20 cellular contexts compared by ENCODE assay signal in genomic region chr5:162256711-162257110, GRCh38.
A peak's percentile ranks its signal among the peaks of the same experiment; 100 is the strongest.
DNase-seq lines count a peak whose midpoint lies in the region; ATAC-seq, FAIRE-seq and TF ChIP-seq lines count a peak whose summit lies in the region.
"Had no signal": no experiment of that assay in that cellular context is flagged by ENCODE, and none has a peak within 500 bp of the region (broad histone marks: within the 10 kb centered on the region; RNA-seq: fewer than 3 reads in every experiment).

No MANE protein-coding gene starts in this region.

- no peaks in the 10 kb centered on the region for H3K36me3 Mint-ChIP-seq in activated CD8-positive, alpha-beta T cell treated with anti-CD3 and anti-CD28 coated beads, Interleukin-2, amount 10 ng/mL, durations not matched to agents 7 days and 5 days (ENCODE audit: low read depth)
- H3K36me3 Mint-ChIP-seq: CD14-positive monocyte; CD4-positive, alpha-beta memory T cell; IgD-negative memory B cell had no signal

- no peak overlapping the region for H3K23ac ChIP-seq in H1 (ENCODE audit: insufficient read length)

- no peaks in the 10 kb centered on the region for H3K23me2 ChIP-seq in H1 (ENCODE audit: low read depth, low read length)

- H3K4me2 ChIP-seq in H1 (ENCODE audit: insufficient read depth in 1 of 2, low read depth in 2 of 2, low read length in 2 of 2) = no peak overlapping the region
- H3K4me2 ChIP-seq: BLaER1 had no signal

- H2BK120ac ChIP-seq in H1 (replicated peaks; ENCODE audit: low read depth, low read length) = no peak overlapping the region

- H2AFZ ChIP-seq in H1 (ENCODE audit: low read length) = no peak overlapping the region

- no peaks in the 10 kb centered on the region for H4K20me1 ChIP-seq in H1 (replicated peaks in 1 of 2; ENCODE audit: control insufficient read depth in 1 of 2, insufficient read depth in 2 of 2, low read length in 2 of 2)
- H4K20me1 ChIP-seq: BLaER1 had no signal

- FAIRE-seq in H1 (lab: Jason Lieb, UNC) = no peak
- FAIRE-seq: GM12892, GM18507, HepG2 had no signal

- no peak overlapping the region for H2BK15ac ChIP-seq in H1 (ENCODE audit: low read length)

- TF ChIP-seq POLR2A in H1 (IDR thresholded peaks at IDR 0.05; ENCODE audit: control extremely low read depth in 1 of 2, low read depth in 2 of 2, low read length in 2 of 2) = no peak

- DNase-seq in Caki2 (ENCODE audit: low read depth) (peak; percentile 19), H1 (ENCODE audit: low read depth in 1 of 2, low spot score in 2 of 2) (no peak), kidney tubule cell (ENCODE audit: low spot score) (peak; percentile 72), renal cortical epithelial cell (ENCODE audit: low read depth) (peak; percentile 2), DMS79 treated with DMSO at 0.1 percent for 48 hours (lab: John Stamatoyannopoulos, UW) (no peak), NCI-H1436 treated with DMSO at 0.1 percent for 48 hours (lab: John Stamatoyannopoulos, UW) (no peak)
- DNase-seq in activated CD8-positive, alpha-beta T cell treated with anti-CD3 and anti-CD28 coated beads, Interleukin-2, amount 10 ng/mL, durations not matched to agents 7 days and 5 days = no peak
- DNase-seq: 8988T; CD4-positive, alpha-beta memory T cell; DMS 273 treated with DMSO at 0.1 percent for 48 hours; DMS53; GDM1; GOT3; H9 had no signal

- in situ Hi-C loops in Caki2 (cut with HindIII; ENCODE audit: low pct_unique_long_range_greater_than_20kb, low sequenced_read_pairs) = no loop called here

- no peaks in the 10 kb centered on the region for H3K27me3 ChIP-seq in H1 (replicated peaks in 1 of 4; ENCODE audit: control insufficient read depth in 3 of 4, extremely low read depth in 1 of 4, insufficient read depth in 3 of 4, low read length in 3 of 4)
- H3K27me3 ChIP-seq: BLaER1 had no signal

- peaks cover 4% of the 10 kb centered on the region for H3K9me3 Mint-ChIP-seq in activated CD8-positive, alpha-beta T cell treated with anti-CD3 and anti-CD28 coated beads, Interleukin-2, amount 10 ng/mL, durations not matched to agents 7 days and 5 days (ENCODE audit: insufficient read depth)
- H3K9me3 Mint-ChIP-seq: H9 had no signal

- no peaks in the 10 kb centered on the region for H3K79me1 ChIP-seq in H1 (ENCODE audit: low read depth, low read length)

- H4K5ac ChIP-seq in H1 (ENCODE audit: insufficient read length, low read depth, low read length) = no peak overlapping the region

- no peak overlapping the region for H2BK12ac ChIP-seq in H1 (ENCODE audit: low read depth, low read length)

- H3K27me3 Mint-ChIP-seq in activated CD8-positive, alpha-beta T cell treated with anti-CD3 and anti-CD28 coated beads, Interleukin-2, amount 10 ng/mL, durations not matched to agents 7 days and 5 days (ENCODE audit: low read depth) = no peaks in the 10 kb centered on the region
- H3K27me3 Mint-ChIP-seq: CD4-positive, alpha-beta memory T cell; IgD-negative memory B cell had no signal

- 100% methylated on average over 1 of the region's 1 CpG; no CpG with 5 or more reads in 1 of the 2 experiments for WGBS in H1 (ENCODE audit: extremely low coverage in 1 of 2, insufficient coverage in 1 of 2, insufficient read length in 1 of 2, insufficient replicate concordance in 2 of 2, low coverage in 1 of 2, low lambda C conversion rate in 2 of 2, missing lambda C conversion rate in 1 of 2), 2 experiments

- H3K14ac ChIP-seq in H1 (ENCODE audit: insufficient read length) = no peak overlapping the region

- no peak overlapping the region; the same call in 1 of the 2 replicates for H2BK20ac ChIP-seq in H1 (ENCODE audit: low read length)

- TF ChIP-seq CTCF in H1 (IDR thresholded peaks at IDR 0.05; ENCODE audit: control extremely low read depth in 1 of 3, insufficient read depth in 1 of 3, low read depth in 1 of 3, low read length in 3 of 3) = no peak

- H3K27ac Mint-ChIP-seq in activated CD8-positive, alpha-beta T cell treated with anti-CD3 and anti-CD28 coated beads, Interleukin-2, amount 10 ng/mL, durations not matched to agents 7 days and 5 days = no peak overlapping the region
- H3K27ac Mint-ChIP-seq: CD14-positive monocyte; CD4-positive, alpha-beta memory T cell; IgD-negative memory B cell had no signal

- no peak for TF ChIP-seq EP300 in H1 (IDR thresholded peaks at IDR 0.05; ENCODE audit: borderline replicate concordance in 1 of 2, low read depth in 2 of 2, low read length in 2 of 2)

- no peak overlapping the region for H3K27ac ChIP-seq in H1 (ENCODE audit: low read depth, low read length)
- H3K27ac ChIP-seq: BLaER1 had no signal

- H3K4me1 ChIP-seq in H1 (replicated peaks in 1 of 4; ENCODE audit: control insufficient read depth in 3 of 4, insufficient read depth in 4 of 4, low read length in 3 of 4) = no peaks in the 10 kb centered on the region
- H3K4me1 ChIP-seq: BLaER1 had no signal

- no peak overlapping the region for H3K4me3 ChIP-seq in H1 (ENCODE audit: extremely low read depth in 1 of 4, insufficient read depth in 2 of 4, low read depth in 3 of 4, low read length in 4 of 4)
- H3K4me3 ChIP-seq: BLaER1 had no signal

- no peak overlapping the region for H4K8ac ChIP-seq in H1 (ENCODE audit: extremely low read depth, insufficient read depth, low read length)

- H3K9ac ChIP-seq in H1 (replicated peaks in 1 of 4; ENCODE audit: extremely low read depth in 1 of 4, low read depth in 3 of 4, low read length in 3 of 4) = no peak overlapping the region
- H3K9ac ChIP-seq: BLaER1 had no signal

- no peak overlapping the region for H4K91ac ChIP-seq in H1 (replicated peaks; ENCODE audit: insufficient read length, low read length)

- TF ChIP-seq RAD21 in H1 (IDR thresholded peaks at IDR 0.05 in 1 of 2, conservative IDR thresholded peaks at IDR 0.05 in 1 of 2; ENCODE audit: low read depth in 2 of 2, low read length in 2 of 2) = no peak

- no peak overlapping the region for H2BK5ac ChIP-seq in H1 (ENCODE audit: low read depth, low read length)

- CTCF ChIA-PET in H1 (lab: Charles Lee; ENCODE audit: partially characterized antibody) = interaction anchor here (0.9 to 7.3 kb wide), 6 partner anchors 9 to 1152 kb away, joined by 3 to 51 read pairs (median 4); no protein-coding TSS in a partner anchor
- CTCF ChIA-PET in activated CD8-positive, alpha-beta T cell treated with anti-CD3 and anti-CD28 coated beads, Interleukin-2, amount 10 ng/mL, durations not matched to agents 7 days and 5 days (lab: Charles Lee) = no interaction called here

- H3K18ac ChIP-seq in H1 (ENCODE audit: extremely low read depth, low read length) = no peak overlapping the region

- no peaks in the 10 kb centered on the region for H3K4me1 Mint-ChIP-seq in activated CD8-positive, alpha-beta T cell treated with anti-CD3 and anti-CD28 coated beads, Interleukin-2, amount 10 ng/mL, durations not matched to agents 7 days and 5 days (ENCODE audit: low read depth)
- H3K4me1 Mint-ChIP-seq: CD14-positive monocyte; CD4-positive, alpha-beta memory T cell; IgD-negative memory B cell had no signal

- no peak overlapping the region for H3K56ac ChIP-seq in H1 (replicated peaks; ENCODE audit: insufficient read length, low read depth, low read length)

- POLR2A ChIA-PET in H1 (lab: Charles Lee; ENCODE audit: partially characterized antibody) = no interaction called here
- POLR2A ChIA-PET in activated CD8-positive, alpha-beta T cell treated with anti-CD3 and anti-CD28 coated beads, Interleukin-2, amount 10 ng/mL, durations not matched to agents 7 days and 5 days (lab: Charles Lee) = no interaction called here

- no peak overlapping the region for H3K4ac ChIP-seq in H1 (replicated peaks; ENCODE audit: insufficient read length, low read depth, low read length)

- no peaks in the 10 kb centered on the region for H3K9me3 ChIP-seq in H1 (ENCODE audit: insufficient read depth in 2 of 2, low read depth in 1 of 2, low read length in 1 of 2)
- H3K9me3 ChIP-seq: BLaER1 had no signal

- H3K4me3 Mint-ChIP-seq in activated CD8-positive, alpha-beta T cell treated with anti-CD3 and anti-CD28 coated beads, Interleukin-2, amount 10 ng/mL, durations not matched to agents 7 days and 5 days = no peak overlapping the region
- H3K4me3 Mint-ChIP-seq: CD14-positive monocyte; CD4-positive, alpha-beta memory T cell; H9; IgD-negative memory B cell had no signal

- H2AK5ac ChIP-seq in H1 (ENCODE audit: low read depth, low read length) = no peak overlapping the region

- H3K36me3 ChIP-seq in H1 (ENCODE audit: control insufficient read depth in 2 of 4, insufficient read depth in 4 of 4, low read length in 3 of 4) = no peaks in the 10 kb centered on the region
- H3K36me3 ChIP-seq: BLaER1 had no signal

- ATAC-seq in activated CD8-positive, alpha-beta T cell treated with anti-CD3 and anti-CD28 coated beads, Interleukin-2, amount 10 ng/mL, durations not matched to agents 7 days and 5 days = no peak
- ATAC-seq: HepG2 had no signal

- no peaks in the 10 kb centered on the region for H3K79me2 ChIP-seq in H1 (ENCODE audit: control insufficient read depth in 1 of 2, insufficient read depth in 2 of 2, low read length in 2 of 2)

TF ChIP-seq in H1, 55 proteins besides CTCF, POLR2A, EP300 and RAD21:
- TF ChIP-seq SAP30 (IDR thresholded peaks at IDR 0.05; ENCODE audit: insufficient read depth, insufficient replicate concordance, low read length) (no peak), GTF2F1 (IDR thresholded peaks at IDR 0.05; ENCODE audit: borderline replicate concordance, low read depth, low read length) (no peak), TEAD4 (IDR thresholded peaks at IDR 0.05; ENCODE audit: low read depth, low read length) (peak; percentile 26; the same call in 1 of the 2 replicates), SIRT6 (IDR thresholded peaks at IDR 0.05; ENCODE audit: low read length) (no peak), CHD1 (IDR thresholded peaks at IDR 0.05; ENCODE audit: low read depth, low read length) (no peak)

Comparison
In these comparisons a context has a peak if more than half of its experiments do, and no peak if none do; other contexts are left out.
1. DNase-seq: peak in Caki2 (single experiment), kidney tubule cell (single experiment) and renal cortical epithelial cell (single experiment); none in H1 (0 of 2), DMS79 treated with DMSO at 0.1 percent for 48 hours (single experiment), activated CD8-positive, alpha-beta T cell treated with anti-CD3 and anti-CD28 coated beads, Interleukin-2, amount 10 ng/mL, durations not matched to agents 7 days and 5 days (single experiment) and NCI-H1436 treated with DMSO at 0.1 percent for 48 hours (single experiment).